ENCODE assay signal across 7 cellular contexts in genomic region chr11:73139476-73140198, GRCh38. TPM values are rescaled to one million over a fixed set of nuclear protein-coding genes. Genes with fewer than 3 reads are reported as not detected.
DNase-seq lines count a peak whose midpoint lies in the region; ATAC-seq, FAIRE-seq and TF ChIP-seq lines count a peak whose summit lies in the region.

No MANE protein-coding gene starts in this region.

- WGBS in small intestine, 3 donors = 1 to 16% (median 4%) methylated on average over 2 of the region's 2 CpGs

- H3K27ac ChIP-seq in SJSA1 (no peak overlapping the region), foreskin keratinocyte (peak overlapping the region; percentile 8), small intestine (ENCODE audit: low read depth in 1 of 2, low read length in 1 of 2) (no peak overlapping the region)

- H3K27me3 ChIP-seq in SJSA1 (replicated peaks) (no peaks in the 10 kb centered on the region), foreskin keratinocyte (no peaks in the 10 kb centered on the region), small intestine (ENCODE audit: control insufficient read depth in 2 of 2, insufficient read depth in 2 of 2, low read length in 2 of 2) (no peaks in the 10 kb centered on the region)

- FAIRE-seq in small intestine (lab: Jason Lieb, UNC) = no peak

- ATAC-seq in foreskin keratinocyte = no peak

- no peak for DNase-seq in SJSA1 (ENCODE audit: low read depth in 1 of 2, low spot score in 2 of 2)
- no peak for DNase-seq in foreskin keratinocyte
- peak; percentile 25 for DNase-seq in small intestine
- no peak for DNase-seq in NCI-H446 treated with DMSO at 0.1 percent for 48 hours (lab: John Stamatoyannopoulos, UW)
- no peak for DNase-seq in DMS 273 treated with DMSO at 0.1 percent for 48 hours (lab: John Stamatoyannopoulos, UW)
- no peak for DNase-seq in cerebellum (ENCODE audit: low spot score)

- no peaks in the 10 kb centered on the region for H3K9me3 ChIP-seq in SJSA1 (replicated peaks)
- no peaks in the 10 kb centered on the region for H3K9me3 ChIP-seq in small intestine (ENCODE audit: control insufficient read depth, low read depth)

- H3K4me1 ChIP-seq in SJSA1 (replicated peaks) = peaks cover 14% of the 10 kb centered on the region
- peaks cover 14% of the 10 kb centered on the region for H3K4me1 ChIP-seq in foreskin keratinocyte
- peaks cover 0 to 4% of the 10 kb centered on the region in 2 donors for H3K4me1 ChIP-seq in small intestine (ENCODE audit: control insufficient read depth in 2 of 2, insufficient read depth in 1 of 2, low read depth in 1 of 2, low read length in 1 of 2)

- H3K36me3 ChIP-seq in SJSA1 = peaks cover 10% of the 10 kb centered on the region
- H3K36me3 ChIP-seq in small intestine (ENCODE audit: control insufficient read depth in 2 of 2, insufficient read depth in 2 of 2, low read length in 2 of 2) = no peaks in the 10 kb centered on the region

- peak overlapping the region; percentile 98 for H3K4me3 ChIP-seq in GM12875 (ENCODE audit: low read depth, low read length)
- H3K4me3 ChIP-seq in SJSA1 = peak overlapping the region; percentile 69; the same call in 1 of the 2 replicates
- H3K4me3 ChIP-seq in small intestine (ENCODE audit: low read depth in 1 of 2, low read length in 2 of 2) = no peak overlapping the region

- no peak for TF ChIP-seq CTCF in GM12875 (IDR thresholded peaks at IDR 0.05; ENCODE audit: borderline replicate concordance, insufficient read depth, low read depth, low read length)
- TF ChIP-seq CTCF in foreskin keratinocyte (conservative IDR thresholded peaks at IDR 0.05) = no peak

RNA-seq across cellular contexts. Expression of gene FCHSD2, which starts 2.5 kb away (rescaled TPM):
- 5.7 and 13.3 TPM in 2 replicates for total RNA-seq in SJSA1 (2014; rRNA removed; shearing (Covaris generic))
- total RNA-seq in foreskin keratinocyte (14.7 and 15.4 TPM in 2 replicates), cerebellum (37.3 TPM)
- polyA plus RNA-seq in foreskin keratinocyte (5.0 and 5.1 TPM in 2 replicates), small intestine (10 to 100 TPM in 1 of 3 donors, 1 to 10 TPM in 2; 2.0 to 10.8 (median 5.1) TPM)

Comparison
In these comparisons a context has a peak if more than half of its experiments do, and no peak if none do; other contexts are left out.
1. H3K4me3 ChIP-seq: peak in GM12875 (single experiment) and SJSA1 (single experiment); none in small intestine (0 of 2).